20 cellular contexts compared by ENCODE assay signal in the genomic region with DNA sequence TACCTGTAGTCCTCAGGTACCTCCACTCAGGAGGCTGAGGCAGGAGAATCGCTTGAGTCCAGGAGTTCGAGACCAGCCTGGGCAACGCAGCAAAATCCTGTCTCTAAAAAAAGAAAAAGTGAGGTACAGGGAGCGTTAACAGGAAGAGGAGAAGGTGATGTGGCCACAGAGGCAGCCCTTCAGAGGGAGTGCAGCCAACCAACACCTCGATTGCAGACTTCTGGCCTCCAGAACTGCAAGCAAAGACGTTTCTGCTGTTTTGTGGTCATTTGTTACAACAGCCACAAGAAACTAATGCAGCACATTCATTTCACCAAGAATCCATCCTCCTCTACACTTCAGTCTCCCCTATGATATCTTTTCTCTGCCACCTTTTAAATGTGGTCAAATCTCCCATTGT.
"Had no signal": no experiment of that assay in that cellular context is flagged by ENCODE, and none has a peak within 500 bp of the region (broad histone marks: within the 10 kb centered on the region; RNA-seq: fewer than 3 reads in every experiment).

No MANE protein-coding gene starts in this region.

- H3K4me3 ChIP-seq: heart left ventricle, neural progenitor cell, thoracic aorta, vagina had no signal

- H3K36me3 ChIP-seq: heart left ventricle, neural progenitor cell, thoracic aorta, vagina had no signal

- H3K4me3 Mint-ChIP-seq: activated naive CD8-positive, alpha-beta T cell; neural progenitor cell; T-cell; type B pancreatic cell; WTC11 had no signal

- H3K36me3 Mint-ChIP-seq: activated naive CD8-positive, alpha-beta T cell; naive B cell; neural progenitor cell; T-cell; type B pancreatic cell; WTC11 had no signal

- H3K4me1 ChIP-seq: heart left ventricle, neural progenitor cell had no signal

- H3K27ac Mint-ChIP-seq: activated naive CD8-positive, alpha-beta T cell; neural progenitor cell; progenitor cell of endocrine pancreas; type B pancreatic cell; WTC11 had no signal

- H3K27me3 ChIP-seq: neural progenitor cell, vagina had no signal

- ATAC-seq: heart left ventricle, left colon, T-cell, WTC11 had no signal

- DNase-seq: activated gamma-delta T cell treated with Interleukin-2 at 50 U/mL for 16 hours; activated T-cell treated with anti-CD3 and anti-CD28 coated beads, Interleukin-2, amount 50 U/mL, for 1 hour; amniotic stem cell; cortex of kidney; heart left ventricle; left colon; mesendoderm; naive B cell; stimulated activated CD4-positive, alpha-beta T cell treated with anti-CD3 and anti-CD28 coated beads, Interleukin-4, amount 100 ng/mL, for 1 hour; stimulated activated naive CD4-positive, alpha-beta T cell treated with Interleukin-2 at 50 U/mL for 16 hours; T-cell; T-helper 9 cell had no signal

- H3K4me1 Mint-ChIP-seq: neural progenitor cell, T-cell had no signal

- H3K9me3 ChIP-seq: heart left ventricle, thoracic aorta, vagina had no signal

- H3K27me3 Mint-ChIP-seq: activated naive CD8-positive, alpha-beta T cell had no signal

- H3K9me3 Mint-ChIP-seq: naive B cell, neural progenitor cell, T-cell, type B pancreatic cell had no signal

- H3K27ac ChIP-seq: epithelial cell of prostate, heart left ventricle, neural progenitor cell, thoracic aorta, vagina had no signal
